Comparison of ENCODE assay signal across 8 cellular contexts in the genomic region with DNA sequence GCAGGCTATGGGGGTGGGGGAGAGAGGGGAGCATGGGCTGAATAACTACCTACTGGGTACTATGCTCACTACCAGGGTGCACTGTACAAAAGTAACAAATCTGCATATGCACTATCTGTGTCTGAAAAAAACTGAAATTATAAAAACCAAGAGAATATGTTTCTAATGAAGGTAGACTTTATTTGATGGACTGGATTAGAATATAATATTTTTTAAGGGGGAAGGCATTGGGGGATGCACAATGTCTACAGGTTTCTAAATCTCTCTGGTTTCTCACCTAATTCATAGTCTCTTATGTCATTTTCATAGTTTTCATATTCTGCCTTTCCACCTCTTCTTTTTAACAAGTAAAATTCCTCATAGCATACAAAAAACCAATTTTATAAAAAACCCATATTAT.
DNase-seq lines count a peak whose midpoint lies in the region; ATAC-seq and TF ChIP-seq lines count a peak whose summit lies in the region.
"Not testable (repeated sequence)": the region's sequence is repeated elsewhere in the genome, so short reads cannot be mapped to it uniquely, and the experiment has no call there.

No MANE protein-coding gene starts in this region.

- peak overlapping the region; percentile 51 for H3K4me3 ChIP-seq in HUES6 (ENCODE audit: low read depth, low read length)
- H3K4me3 ChIP-seq in SU-DHL-6 (ENCODE audit: insufficient read depth, low read length, poor library complexity, severe bottlenecking), result peak overlapping the region; percentile 43
- H3K4me3 ChIP-seq in dorsolateral prefrontal cortex, result peak overlapping the region in 57 of 59 donors; percentile 11 to 67 (median 53)
- H3K4me3 ChIP-seq in iPS-15b (ENCODE audit: low read depth, low read length), result peak overlapping the region; percentile 26
- peak overlapping the region; percentile 56 for H3K4me3 ChIP-seq in neural cell (ENCODE audit: low read length)
- peak overlapping the region; percentile 71 for H3K4me3 ChIP-seq in thoracic aorta

- ATAC-seq in thoracic aorta (ENCODE audit: insufficient number of reproducible peaks, low FRiP score, low read depth), result not testable (repeated sequence)

- H3K27ac Mint-ChIP-seq in activated naive CD4-positive, alpha-beta T cell treated with anti-CD3 and anti-CD28 coated beads, Interleukin-2, amount 10 ng/mL, durations not matched to agents 7 days and 5 days, result peak overlapping the region; percentile 92

- not testable (repeated sequence) for H3K27me3 Mint-ChIP-seq in activated naive CD4-positive, alpha-beta T cell treated with anti-CD3 and anti-CD28 coated beads, Interleukin-2, amount 10 ng/mL, durations not matched to agents 7 days and 5 days

- not testable (repeated sequence) for H3K9me2 ChIP-seq in SU-DHL-6 (replicated peaks; ENCODE audit: insufficient read depth, low read length); neural cell (ENCODE audit: insufficient read depth, low read length)

- H3K4me2 ChIP-seq in SU-DHL-6 (ENCODE audit: low read depth, low read length, poor library complexity, severe bottlenecking), result peak overlapping the region; percentile 53
- not testable (repeated sequence) for H3K4me2 ChIP-seq in neural cell (ENCODE audit: low read length)

- H3K9me3 ChIP-seq in HUES6 (ENCODE audit: control insufficient read depth, insufficient read depth, low read depth, low read length); SU-DHL-6 (ENCODE audit: insufficient read depth, low read length); iPS-15b (ENCODE audit: control insufficient read depth, insufficient read depth, low read length); neural cell (ENCODE audit: low read length); thoracic aorta: not testable (repeated sequence)

- H3K4me1 Mint-ChIP-seq in activated naive CD4-positive, alpha-beta T cell treated with anti-CD3 and anti-CD28 coated beads, Interleukin-2, amount 10 ng/mL, durations not matched to agents 7 days and 5 days, result peaks cover 25% of the 10 kb centered on the region

- intact Hi-C loops in dorsolateral prefrontal cortex (cut with DNase I), result not testable (repeated sequence)

- peak overlapping the region; percentile 78 for H3K4me3 Mint-ChIP-seq in activated naive CD4-positive, alpha-beta T cell treated with anti-CD3 and anti-CD28 coated beads, Interleukin-2, amount 10 ng/mL, durations not matched to agents 7 days and 5 days

- not testable (repeated sequence) for H4K20me1 ChIP-seq in SU-DHL-6 (ENCODE audit: low read depth, low read length); neural cell (ENCODE audit: insufficient read depth)

- not testable (repeated sequence) for TF ChIP-seq RAD21 in neural cell (conservative IDR thresholded peaks at IDR 0.05)

- H3K79me2 ChIP-seq in SU-DHL-6 (ENCODE audit: insufficient read depth, low read length), result peaks cover 19% of the 10 kb centered on the region
- H3K79me2 ChIP-seq in neural cell (replicated peaks; ENCODE audit: insufficient read depth, low read length), result not testable (repeated sequence)

- H3K27ac ChIP-seq in C4-2B (peak overlapping the region; percentile 48), SU-DHL-6 (ENCODE audit: low read depth, low read length) (peak overlapping the region; percentile 71), dorsolateral prefrontal cortex (peak overlapping the region in 54 of 59 donors; percentile 23 to 93 (median 81)), neural cell (ENCODE audit: low read length) (peak overlapping the region; percentile 51), thoracic aorta (peak overlapping the region in 1 of 2 donors; percentile 66)
- not testable (repeated sequence) for H3K27ac ChIP-seq in HUES6 (ENCODE audit: low read depth, low read length)

- not testable (repeated sequence) for H3K36me3 Mint-ChIP-seq in activated naive CD4-positive, alpha-beta T cell treated with anti-CD3 and anti-CD28 coated beads, Interleukin-2, amount 10 ng/mL, durations not matched to agents 7 days and 5 days

- not testable (repeated sequence) for TF ChIP-seq EP300 in neural cell (conservative IDR thresholded peaks at IDR 0.05; ENCODE audit: poor library complexity, severe bottlenecking)

- CTCF ChIA-PET in activated naive CD4-positive, alpha-beta T cell treated with anti-CD3 and anti-CD28 coated beads, Interleukin-2, amount 10 ng/mL, durations not matched to agents 7 days and 5 days (lab: Charles Lee), result not testable (repeated sequence)

- not testable (repeated sequence) for DNase-seq in activated naive CD4-positive, alpha-beta T cell treated with anti-CD3 and anti-CD28 coated beads, Interleukin-2, amount 10 ng/mL, durations not matched to agents 7 days and 5 days; dorsolateral prefrontal cortex; thoracic aorta (ENCODE audit: low spot score)

- H3K4me1 ChIP-seq in HUES6 (ENCODE audit: control insufficient read depth, insufficient read depth, low read length); iPS-15b (ENCODE audit: control insufficient read depth, insufficient read depth, low read length); thoracic aorta (ENCODE audit: control insufficient read depth in 1 of 2, low read depth in 2 of 2): not testable (repeated sequence)

- H3F3A ChIP-seq in SU-DHL-6 (ENCODE audit: insufficient read depth); neural cell (ENCODE audit: insufficient read depth, low read length, poor library complexity, severe bottlenecking): not testable (repeated sequence)

- H2AFZ ChIP-seq in SU-DHL-6 (ENCODE audit: low read depth, low read length, severe bottlenecking); neural cell (ENCODE audit: low read depth, low read length): not testable (repeated sequence)

- H3K9me3 Mint-ChIP-seq in activated naive CD4-positive, alpha-beta T cell treated with anti-CD3 and anti-CD28 coated beads, Interleukin-2, amount 10 ng/mL, durations not matched to agents 7 days and 5 days, result not testable (repeated sequence)

- H3K9ac ChIP-seq in HUES6 (ENCODE audit: low read length) (peak overlapping the region; percentile 60), SU-DHL-6 (ENCODE audit: low read length) (peak overlapping the region; percentile 54), neural cell (ENCODE audit: low read length) (peak overlapping the region; percentile 31)
- H3K9ac ChIP-seq in iPS-15b (ENCODE audit: low read depth, low read length), result not testable (repeated sequence)

- not testable (repeated sequence) for H3K36me3 ChIP-seq in HUES6 (ENCODE audit: control insufficient read depth, insufficient read depth, low read length); SU-DHL-6 (ENCODE audit: low read length); iPS-15b (ENCODE audit: control insufficient read depth, insufficient read depth, low read length); neural cell (ENCODE audit: insufficient read depth, low read length); thoracic aorta

- not testable (repeated sequence) for TF ChIP-seq CTCF in C4-2B (conservative IDR thresholded peaks at IDR 0.05); SU-DHL-6 (IDR thresholded peaks at IDR 0.05; ENCODE audit: insufficient read depth, low read length, poor library complexity, severe bottlenecking); dorsolateral prefrontal cortex (IDR thresholded peaks at IDR 0.05 in 54 of 56, conservative IDR thresholded peaks at IDR 0.05 in 2 of 56; ENCODE audit: low read depth in 1 of 56, partially characterized antibody in 56 of 56); neural cell (IDR thresholded peaks at IDR 0.05; ENCODE audit: poor library complexity, severe bottlenecking); thoracic aorta (IDR thresholded peaks at IDR 0.05)

- not testable (repeated sequence) for H3K27me3 ChIP-seq in HUES6 (ENCODE audit: control insufficient read depth, insufficient read depth, low read length); SU-DHL-6 (ENCODE audit: low read length); dorsolateral prefrontal cortex; iPS-15b (ENCODE audit: control insufficient read depth, insufficient read depth, low read length); neural cell (ENCODE audit: insufficient read depth, low read depth, low read length); thoracic aorta (replicated peaks; ENCODE audit: insufficient read depth)
